ENCODE assay signal across 1 cellular context in genomic region chr12:65885312-65885711, GRCh38.
TF ChIP-seq lines count a peak whose summit lies in the region.

No MANE protein-coding gene starts in this region.

TF ChIP-seq in H1, 55 proteins besides CTCF, POLR2A, EP300 and RAD21:
- TF ChIP-seq BACH1 (IDR thresholded peaks at IDR 0.05; ENCODE audit: low read length) (no peak), USF2 (IDR thresholded peaks at IDR 0.05; ENCODE audit: low read length) (no peak), ATF3 (IDR thresholded peaks at IDR 0.05; ENCODE audit: insufficient read depth, low read depth, low read length) (no peak), CBX8 (IDR thresholded peaks at IDR 0.05; ENCODE audit: borderline replicate concordance, low read depth, low read length) (no peak), SP4 (IDR thresholded peaks at IDR 0.05; ENCODE audit: low read length) (no peak), HDAC2 (IDR thresholded peaks at IDR 0.05; ENCODE audit: borderline replicate concordance in 1 of 2, low read depth in 2 of 2, low read length in 2 of 2) (no peak), TCF12 (IDR thresholded peaks at IDR 0.05; ENCODE audit: low read depth, low read length) (no peak), GTF2F1 (IDR thresholded peaks at IDR 0.05; ENCODE audit: borderline replicate concordance, low read depth, low read length) (no peak), SAP30 (IDR thresholded peaks at IDR 0.05; ENCODE audit: insufficient read depth, insufficient replicate concordance, low read length) (no peak), KDM5A (IDR thresholded peaks at IDR 0.05; ENCODE audit: low read length) (no peak)
